Comparison of ENCODE assay signal across 7 cellular contexts in the genomic region with DNA sequence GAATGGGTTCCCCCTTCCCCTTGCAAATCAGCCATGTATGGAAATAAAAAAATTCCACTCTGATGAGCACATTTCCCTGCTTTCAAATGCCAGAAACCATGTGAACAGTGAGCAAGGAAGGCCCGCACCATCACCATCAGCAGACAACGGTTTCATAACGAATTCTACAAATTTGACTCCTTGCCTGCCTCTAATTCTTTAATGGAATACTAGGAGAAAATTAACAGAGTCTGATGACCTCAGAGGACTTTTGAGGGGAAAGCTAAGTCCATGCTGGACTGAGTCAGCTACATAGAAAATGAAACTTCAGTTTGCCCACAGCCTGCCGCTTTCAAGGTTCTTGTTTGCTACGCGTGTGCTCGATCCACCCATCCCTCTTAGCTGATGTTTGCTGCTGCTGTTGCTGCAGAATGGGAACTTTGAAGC. TPM values are rescaled to one million over a fixed set of nuclear protein-coding genes. Genes with fewer than 3 reads are reported as not detected.
DNase-seq lines count a peak whose midpoint lies in the region; ATAC-seq and TF ChIP-seq lines count a peak whose summit lies in the region.

No MANE protein-coding gene starts in this region.

- H3K9me3 ChIP-seq in right atrium auricular region, result no peaks in the 10 kb centered on the region
- no peaks in the 10 kb centered on the region for H3K9me3 ChIP-seq in upper lobe of right lung

- H3K27ac ChIP-seq in right atrium auricular region (peak overlapping the region; percentile 61 to 72), upper lobe of right lung (peak overlapping the region; percentile 70)

- ATAC-seq in upper lobe of right lung, result peak; percentile 51

- H3K4me3 ChIP-seq in right atrium auricular region (peak overlapping the region in 1 of 2 donors; percentile 28), upper lobe of right lung (peak overlapping the region; percentile 39)

- TF ChIP-seq CTCF in GM20000 (IDR thresholded peaks at IDR 0.05; ENCODE audit: extremely low read depth, missing control alignments) (no peak), right atrium auricular region (IDR thresholded peaks at IDR 0.05) (no peak), upper lobe of right lung (IDR thresholded peaks at IDR 0.05) (no peak)

- H3K36me3 ChIP-seq in right atrium auricular region, result no peaks in the 10 kb centered on the region
- no peaks in the 10 kb centered on the region for H3K36me3 ChIP-seq in upper lobe of right lung

- DNase-seq in GM20000 (ENCODE audit: low spot score), result peak; percentile 48
- peak; percentile 76 for DNase-seq in MV-4-11 (lab: John Stamatoyannopoulos, UW)
- peak; percentile 59 for DNase-seq in right atrium auricular region (ENCODE audit: low spot score)
- no peak for DNase-seq in upper lobe of right lung
- DNase-seq in stimulated activated CD4-positive, alpha-beta T cell treated with anti-CD3 and anti-CD28 coated beads, Interleukin-1b, Interleukin-23, amount 100 ng/mL, for 48 hours, result no peak
- no peak for DNase-seq in OCI-M2 (lab: John Stamatoyannopoulos, UW; ENCODE audit: unreplicated experiment)
- no peak for DNase-seq in NCI-H187 treated with DMSO at 0.1 percent for 48 hours (lab: John Stamatoyannopoulos, UW)

- intact Hi-C loops in upper lobe of right lung (cut with DNase I), result no loop called here

- H3K27me3 ChIP-seq in right atrium auricular region (no peaks in the 10 kb centered on the region), upper lobe of right lung (no peaks in the 10 kb centered on the region)

- H3K4me1 ChIP-seq in right atrium auricular region (peaks cover 0 to 9% of the 10 kb centered on the region in 2 donors), upper lobe of right lung (no peaks in the 10 kb centered on the region)

RNA-seq across cellular contexts. Expression of gene KL, which starts 46.7 kb away (rescaled TPM):
- 1 to 10 TPM; 1.4 to 2.4 TPM for total RNA-seq in right atrium auricular region
- 12.5 TPM for total RNA-seq in upper lobe of right lung

Comparison
In these comparisons a context has a peak if more than half of its experiments do, and no peak if none do; other contexts are left out.
1. DNase-seq: peak in GM20000 (single experiment), MV-4-11 (single experiment) and right atrium auricular region (single experiment); none in upper lobe of right lung (single experiment), stimulated activated CD4-positive, alpha-beta T cell treated with anti-CD3 and anti-CD28 coated beads, Interleukin-1b, Interleukin-23, amount 100 ng/mL, for 48 hours (single experiment), OCI-M2 (single experiment) and NCI-H187 treated with DMSO at 0.1 percent for 48 hours (single experiment).